34 cellular contexts compared by ENCODE assay signal in genomic region chr14:83533734-83534133, GRCh38.
"Had no signal": no experiment of that assay in that cellular context is flagged by ENCODE, and none has a peak within 500 bp of the region (broad histone marks: within the 10 kb centered on the region; RNA-seq: fewer than 3 reads in every experiment).

No MANE protein-coding gene starts in this region.

- H3K4me1 ChIP-seq: esophagus muscularis mucosa, foreskin keratinocyte, gastrocnemius medialis had no signal

- H3K4me3 Mint-ChIP-seq: activated B cell treated with CpG ODN at 0.5 μM for 24 hours; activated CD8-positive, alpha-beta T cell treated with anti-CD3 and anti-CD28 coated beads for 36 hours; activated naive CD8-positive, alpha-beta T cell; activated T-cell treated with anti-CD3 and anti-CD28 coated beads, Interleukin-2, amount 50 U/mL, for 4 hours; activated T-helper 17 cell treated with anti-CD3 and anti-CD28 coated beads, Interleukin-2, amount 50 U/mL, for 72 hours; central memory CD8-positive, alpha-beta T cell; dendritic cell treated with granulocyte-macrophage colony-stimulating factor and Interleukin-4, amounts not matched to agents 40 ng/mL and 50 ng/mL, for 4 days; T-cell; T-helper 17 cell; T-helper 2 cell treated with Interferon-gamma antibody and Interleukin-4, amounts not matched to agents 5 μg/mL and 100 μg/mL, for 36 hours had no signal

- DNase-seq: activated B cell treated with CpG ODN at 0.5 μM for 24 hours; activated CD4-positive, alpha-beta T cell treated with anti-CD3 and anti-CD28 coated beads for 48 hours; activated CD4-positive, alpha-beta T cell treated with anti-CD3 and anti-CD28 coated beads, Interleukin-2, amount 50 U/mL, for 1 hour; activated CD4-positive, alpha-beta T cell treated with anti-CD3 and anti-CD28 coated beads, Interleukin-2, amount 50 U/mL, for 48 hours; activated CD8-positive, alpha-beta memory T cell treated with anti-CD3 and anti-CD28 coated beads for 24 hours; activated CD8-positive, alpha-beta T cell treated with anti-CD3 and anti-CD28 coated beads for 36 hours; activated effector memory CD4-positive, alpha-beta T cell treated with Interleukin-2 at 50 U/mL for 16 hours; activated gamma-delta T cell treated with Interleukin-2 at 50 U/mL for 16 hours; activated naive CD4-positive, alpha-beta T cell treated with anti-CD3 and anti-CD28 coated beads, Interleukin-2, amount 50 U/mL, for 16 hours; activated naive CD4-positive, alpha-beta T cell treated with Interleukin-2 at 50 U/mL for 16 hours; activated T-cell treated with anti-CD3 and anti-CD28 coated beads, Interleukin-2, amount 50 U/mL, for 4 hours; amniotic stem cell; anterior cingulate cortex; brain microvascular endothelial cell; dorsolateral prefrontal cortex; effector memory CD4-positive, alpha-beta T cell; erythroblast; foreskin keratinocyte; gastrocnemius medialis; glutamatergic neuron; T-cell; T-helper 17 cell; T1000; WERI-Rb-1 had no signal

- H3K27ac Mint-ChIP-seq: activated B cell treated with CpG ODN at 0.5 μM for 24 hours; activated CD8-positive, alpha-beta T cell treated with anti-CD3 and anti-CD28 coated beads for 36 hours; activated naive CD8-positive, alpha-beta T cell; activated T-helper 17 cell treated with anti-CD3 and anti-CD28 coated beads, Interleukin-2, amount 50 U/mL, for 72 hours; dendritic cell treated with granulocyte-macrophage colony-stimulating factor and Interleukin-4, amounts not matched to agents 40 ng/mL and 50 ng/mL, for 4 days; T-cell; T-helper 17 cell; T-helper 2 cell treated with Interferon-gamma antibody and Interleukin-4, amounts not matched to agents 5 μg/mL and 100 μg/mL, for 36 hours had no signal

- FAIRE-seq: astrocyte, bronchial epithelial cell had no signal

- H3K27ac ChIP-seq: brain microvascular endothelial cell, coronary artery, dorsolateral prefrontal cortex, esophagus muscularis mucosa, foreskin keratinocyte, gastrocnemius medialis, WERI-Rb-1 had no signal

- H3K9me3 ChIP-seq: esophagus muscularis mucosa, gastrocnemius medialis had no signal

- H3K36me3 Mint-ChIP-seq: activated naive CD8-positive, alpha-beta T cell; T-cell had no signal

- H3K4me1 Mint-ChIP-seq: activated B cell treated with CpG ODN at 0.5 μM for 24 hours; activated T-helper 17 cell treated with anti-CD3 and anti-CD28 coated beads, Interleukin-2, amount 50 U/mL, for 72 hours; central memory CD8-positive, alpha-beta T cell; T-cell; T-helper 17 cell had no signal

- H3K27me3 ChIP-seq: brain microvascular endothelial cell, dorsolateral prefrontal cortex, esophagus muscularis mucosa, foreskin keratinocyte, gastrocnemius medialis had no signal

- H3K4me3 ChIP-seq: coronary artery, dorsolateral prefrontal cortex, esophagus muscularis mucosa, gastrocnemius medialis had no signal

- ATAC-seq: activated CD4-positive, CD25-positive, alpha-beta regulatory T cell treated with anti-CD3 and anti-CD28 coated beads, Interleukin-2, amount 50 U/mL, for 24 hours; activated CD8-positive, alpha-beta T cell treated with anti-CD3 and anti-CD28 coated beads for 36 hours; activated T-cell treated with anti-CD3 and anti-CD28 coated beads, Interleukin-2, amount 50 U/mL, for 4 hours; activated T-helper 17 cell treated with anti-CD3 and anti-CD28 coated beads, Interleukin-2, amount 50 U/mL, for 72 hours; foreskin keratinocyte; gastrocnemius medialis; T-cell; T-helper 17 cell had no signal

- H3K36me3 ChIP-seq: brain microvascular endothelial cell, esophagus muscularis mucosa, gastrocnemius medialis, WERI-Rb-1 had no signal

- H3K27me3 Mint-ChIP-seq: activated B cell treated with CpG ODN at 0.5 μM for 24 hours; activated CD8-positive, alpha-beta T cell treated with anti-CD3 and anti-CD28 coated beads for 36 hours; activated naive CD8-positive, alpha-beta T cell; activated T-helper 17 cell treated with anti-CD3 and anti-CD28 coated beads, Interleukin-2, amount 50 U/mL, for 72 hours; central memory CD8-positive, alpha-beta T cell; dendritic cell treated with granulocyte-macrophage colony-stimulating factor and Interleukin-4, amounts not matched to agents 40 ng/mL and 50 ng/mL, for 4 days; T-cell; T-helper 17 cell had no signal
